Comparison of ENCODE assay signal across 33 cellular contexts in the genomic region with DNA sequence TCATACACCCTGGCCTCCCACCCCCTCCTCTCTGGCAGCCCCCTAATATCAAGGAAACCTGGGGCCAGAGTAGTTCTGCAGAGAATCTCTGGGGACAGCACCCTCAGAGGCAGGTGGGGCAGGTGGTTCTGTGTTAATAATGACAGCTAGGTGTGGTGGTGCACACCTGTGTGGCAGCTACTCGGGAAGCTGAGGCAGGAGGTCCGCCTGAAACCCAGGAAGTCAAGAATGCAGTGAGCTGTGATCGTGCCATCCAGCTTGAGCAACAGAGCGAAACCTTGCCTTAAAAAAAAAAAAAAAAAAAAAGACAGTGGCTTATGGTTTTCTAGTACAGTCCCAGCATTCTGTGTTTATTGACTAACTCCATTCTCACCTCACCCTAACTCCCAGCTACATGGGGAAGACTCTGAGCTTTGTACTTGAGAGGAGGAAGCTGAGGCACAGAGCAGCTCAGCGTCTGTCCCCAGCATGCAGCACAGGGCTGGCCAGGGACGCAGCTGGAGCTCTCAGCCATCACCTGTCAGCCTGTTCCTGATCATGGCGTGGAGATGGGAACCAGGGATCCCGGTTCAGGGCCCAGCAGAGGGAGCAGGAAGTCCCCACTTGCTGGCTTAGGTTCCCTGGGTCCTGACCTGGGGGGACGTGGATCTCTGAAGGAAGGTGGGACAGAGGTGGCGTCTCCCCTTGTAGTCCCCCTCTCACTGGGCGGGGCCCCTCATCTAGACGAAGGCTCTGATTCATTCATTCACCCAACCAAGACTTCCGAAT. TPM values are rescaled to one million over a fixed set of nuclear protein-coding genes. Genes with fewer than 3 reads are reported as not detected.
A peak's percentile ranks its signal among the peaks of the same experiment; 100 is the strongest.
DNase-seq lines count a peak whose midpoint lies in the region; TF ChIP-seq lines count a peak whose summit lies in the region.
"Had no signal": no experiment of that assay in that cellular context is flagged by ENCODE, and none has a peak within 500 bp of the region (broad histone marks: within the 10 kb centered on the region; RNA-seq: fewer than 3 reads in every experiment).

No MANE protein-coding gene starts in this region.

- H3K27me3 ChIP-seq in Karpas-422 (ENCODE audit: low read length), result no peaks in the 10 kb centered on the region
- no peaks in the 10 kb centered on the region for H3K27me3 ChIP-seq in sigmoid colon
- no peaks in the 10 kb centered on the region for H3K27me3 ChIP-seq in MG63
- H3K27me3 ChIP-seq: gastroesophageal sphincter, hepatocyte, right lobe of liver, SJSA1, vagina had no signal

- no peak overlapping the region for H3K9ac ChIP-seq in Karpas-422 (ENCODE audit: low read length)
- H3K9ac ChIP-seq: neural progenitor cell had no signal

- H4K20me1 ChIP-seq in Karpas-422 (ENCODE audit: insufficient read depth, low read depth, low read length), result peaks cover 21% of the 10 kb centered on the region

- intact Hi-C loops in sigmoid colon (cut with DNase I), result no loop called here

- DNase-seq in Caki2 (ENCODE audit: low read depth), result peak; percentile 36
- peak; percentile 53 for DNase-seq in Karpas-422
- DNase-seq in cerebellum (ENCODE audit: low spot score), result peak; percentile 47
- no peak for DNase-seq in progenitor cell of endocrine pancreas (ENCODE audit: low spot score, unreplicated experiment)
- no peak for DNase-seq in sigmoid colon
- DNase-seq in MG63, result no peak
- DNase-seq in activated CD4-positive, alpha-beta T cell treated with anti-CD3 and anti-CD28 coated beads, Interleukin-2, amount 50 U/mL, for 48 hours, result no peak
- DNase-seq: activated CD4-positive, alpha-beta T cell treated with anti-CD3 and anti-CD28 coated beads for 48 hours; activated effector memory CD4-positive, alpha-beta T cell treated with Interleukin-2 at 50 U/mL for 16 hours; activated T-cell treated with anti-CD3 and anti-CD28 coated beads, Interleukin-2, amount 50 U/mL, for 1 hour; Calu3; DND-41; KBM-7; mesenchymal stem cell; MM.1S; NCI-H1436; NCI-H2107; NCI-H446; NCI-H82; right lobe of liver; RPMI8226; stimulated activated CD4-positive, alpha-beta T cell treated with anti-CD3 and anti-CD28 coated beads, Interleukin-12 subunit alpha, Interleukin-12 subunit beta, amount 100 ng/mL, for 4 hours; stimulated activated CD4-positive, alpha-beta T cell treated with anti-CD3 and anti-CD28 coated beads, Interleukin-2, amount 100 ng/mL, for 48 hours; tibial artery; WERI-Rb-1 had no signal

- H3K36me3 ChIP-seq in Karpas-422 (ENCODE audit: insufficient read depth, low read length) (no peaks in the 10 kb centered on the region), sigmoid colon (no peaks in the 10 kb centered on the region), MG63 (peaks cover 15% of the 10 kb centered on the region)
- H3K36me3 ChIP-seq: gastroesophageal sphincter, neural progenitor cell, right lobe of liver, SJSA1, tibial artery, vagina, WERI-Rb-1 had no signal

- H3K27ac ChIP-seq in Karpas-422 (ENCODE audit: low read length), result no peak overlapping the region
- H3K27ac ChIP-seq in sigmoid colon, result no peak overlapping the region
- H3K27ac ChIP-seq: gastroesophageal sphincter, hepatocyte, neural progenitor cell, right lobe of liver, SJSA1, tibial artery, vagina, WERI-Rb-1 had no signal

- H3K27me3 Mint-ChIP-seq in progenitor cell of endocrine pancreas, result no peaks in the 10 kb centered on the region
- H3K27me3 Mint-ChIP-seq: activated naive CD8-positive, alpha-beta T cell; T-cell had no signal

- 71 to 74% methylated on average over 13 of the region's 13 CpGs for WGBS in sigmoid colon, 2 donors

- H3K36me3 Mint-ChIP-seq in progenitor cell of endocrine pancreas (ENCODE audit: insufficient read depth), result no peaks in the 10 kb centered on the region
- H3K36me3 Mint-ChIP-seq: activated naive CD8-positive, alpha-beta T cell; neural progenitor cell; T-cell had no signal

- H3K27ac Mint-ChIP-seq in progenitor cell of endocrine pancreas, result peak overlapping the region; percentile 77
- H3K27ac Mint-ChIP-seq: activated naive CD8-positive, alpha-beta T cell; GM23338; neural progenitor cell; T-cell had no signal

- no peaks in the 10 kb centered on the region for H3K4me1 Mint-ChIP-seq in progenitor cell of endocrine pancreas (ENCODE audit: low read depth)
- H3K4me1 Mint-ChIP-seq: neural progenitor cell had no signal

- TF ChIP-seq CTCF in progenitor cell of endocrine pancreas (IDR thresholded peaks at IDR 0.05; ENCODE audit: unreplicated experiment) (no peak), sigmoid colon (IDR thresholded peaks at IDR 0.05) (no peak)

- H3K4me3 ChIP-seq in Karpas-422 (ENCODE audit: low read length) (no peak overlapping the region), sigmoid colon (no peak overlapping the region), MG63 (no peak overlapping the region)
- H3K4me3 ChIP-seq: gastroesophageal sphincter, GM23338, hepatocyte, neural progenitor cell, right lobe of liver, SJSA1, tibial artery, vagina had no signal

- no peak for TF ChIP-seq POLR2A in sigmoid colon (IDR thresholded peaks at IDR 0.05)

- H3K9me3 Mint-ChIP-seq in progenitor cell of endocrine pancreas (ENCODE audit: low read depth), result no peaks in the 10 kb centered on the region
- H3K9me3 Mint-ChIP-seq: GM23338, neural progenitor cell, T-cell had no signal

- no peaks in the 10 kb centered on the region for H3K9me2 ChIP-seq in Karpas-422 (replicated peaks; ENCODE audit: insufficient read depth, low read length)

- in situ Hi-C loops in Caki2 (cut with HindIII; ENCODE audit: low pct_unique_long_range_greater_than_20kb, low sequenced_read_pairs), result no loop called here

- H3K4me2 ChIP-seq in Karpas-422 (ENCODE audit: low read depth, low read length, poor library complexity, severe bottlenecking), result no peak overlapping the region
- H3K4me2 ChIP-seq: GM23338, hepatocyte, neural progenitor cell had no signal

- no peak for TF ChIP-seq EP300 in sigmoid colon (IDR thresholded peaks at IDR 0.05)

- H3K9me3 ChIP-seq in Karpas-422 (ENCODE audit: low read length), result no peaks in the 10 kb centered on the region
- H3K9me3 ChIP-seq in sigmoid colon, result no peaks in the 10 kb centered on the region
- no peaks in the 10 kb centered on the region for H3K9me3 ChIP-seq in MG63
- H3K9me3 ChIP-seq: gastroesophageal sphincter, right lobe of liver, SJSA1, tibial artery, vagina had no signal

- no peak overlapping the region for H3K4me3 Mint-ChIP-seq in progenitor cell of endocrine pancreas (ENCODE audit: low read depth)
- H3K4me3 Mint-ChIP-seq: activated naive CD8-positive, alpha-beta T cell; GM23338; neural progenitor cell; T-cell had no signal

- H3K4me1 ChIP-seq in Karpas-422 (ENCODE audit: low read length), result peaks cover 14% of the 10 kb centered on the region
- no peaks in the 10 kb centered on the region for H3K4me1 ChIP-seq in sigmoid colon
- H3K4me1 ChIP-seq: right lobe of liver, SJSA1, vagina had no signal

- H3K79me2 ChIP-seq in Karpas-422 (ENCODE audit: low read length), result no peaks in the 10 kb centered on the region
- H3K79me2 ChIP-seq: hepatocyte had no signal

- no peak overlapping the region for H2AFZ ChIP-seq in Karpas-422 (ENCODE audit: low read length)
- H2AFZ ChIP-seq: GM23338, hepatocyte, neural progenitor cell had no signal

RNA-seq across cellular contexts. Expression of gene DBNDD1, which starts 6.1 kb away (rescaled TPM):
- 0.49 and 2.7 TPM in 2 replicates for total RNA-seq in Caki2 (2014; rRNA removed; shearing (Covaris generic); ENCODE audit: low replicate concordance)
- 0.43 TPM in 1 of 2 replicates, not detected in the other for total RNA-seq in Karpas-422 (2014; rRNA removed; shearing (Covaris generic); ENCODE audit: low replicate concordance)
- total RNA-seq in cerebellum, result 12.6 TPM
- 53.8 and 57.4 TPM in 2 replicates for total RNA-seq in progenitor cell of endocrine pancreas
- 1 to 10 TPM in 3 of 4 donors, not detected in 1; 1.4 to 3.0 (median 2.0) TPM for total RNA-seq in sigmoid colon
- polyA plus RNA-seq in sigmoid colon, result 1 to 10 TPM; 3.6 to 5.0 (median 3.9) TPM
- total RNA-seq in MG63 (2014; rRNA removed; shearing (Covaris generic); ENCODE audit: low replicate concordance), result 28.0 and 37.3 TPM in 2 replicates

Comparison
In these comparisons a context has a peak if more than half of its experiments do, and no peak if none do; other contexts are left out.
1. DNase-seq: peak in Caki2 (single experiment), Karpas-422 (single experiment) and cerebellum (single experiment); none in progenitor cell of endocrine pancreas (single experiment), sigmoid colon (single experiment), MG63 (single experiment) and activated CD4-positive, alpha-beta T cell treated with anti-CD3 and anti-CD28 coated beads, Interleukin-2, amount 50 U/mL, for 48 hours (0 of 2).